ENCODE assay signal across 2 cellular contexts in the genomic region with DNA sequence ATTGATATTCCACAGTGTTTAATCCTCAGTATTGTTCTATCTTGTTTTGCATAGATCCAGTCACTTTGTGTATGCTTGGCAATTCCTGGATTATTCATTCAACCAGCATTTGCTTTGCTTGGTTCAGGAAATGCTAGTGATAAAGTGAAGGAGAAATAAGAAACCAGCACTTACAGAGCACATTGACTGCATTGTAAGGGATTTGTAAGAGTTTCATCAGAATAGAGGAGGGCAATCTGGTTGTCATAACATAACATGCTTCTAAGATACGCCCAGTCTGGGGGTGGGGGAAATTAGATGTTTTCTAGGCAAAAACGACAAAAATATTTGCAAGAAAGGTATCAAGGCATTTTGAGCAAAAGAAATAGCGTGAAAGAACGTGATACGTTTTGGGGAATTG.
TF ChIP-seq lines count a peak whose summit lies in the region.

No MANE protein-coding gene starts in this region.

TF ChIP-seq in GM23338, 12 proteins besides CTCF, POLR2A, EP300 and RAD21 (continues in another document):
- TF ChIP-seq POLR2AphosphoS5 (IDR thresholded peaks at IDR 0.05; ENCODE audit: low read depth) (no peak), NANOG (IDR thresholded peaks at IDR 0.05; ENCODE audit: borderline replicate concordance) (no peak), CREB1 (CRISPR knock-in tag; IDR thresholded peaks at IDR 0.05; ENCODE audit: low read depth) (no peak), ZNF331 (CRISPR knock-in tag; IDR thresholded peaks at IDR 0.05; ENCODE audit: low read depth) (no peak), EZH2 (IDR thresholded peaks at IDR 0.05; ENCODE audit: low read depth, unreplicated experiment) (no peak), ZNF462 (CRISPR knock-in tag; IDR thresholded peaks at IDR 0.05) (no peak), JUNB (IDR thresholded peaks at IDR 0.05; ENCODE audit: unreplicated experiment) (no peak), EZH2phosphoT487 (IDR thresholded peaks at IDR 0.05; ENCODE audit: unreplicated experiment) (no peak)
- TF ChIP-seq, protein P1, sequence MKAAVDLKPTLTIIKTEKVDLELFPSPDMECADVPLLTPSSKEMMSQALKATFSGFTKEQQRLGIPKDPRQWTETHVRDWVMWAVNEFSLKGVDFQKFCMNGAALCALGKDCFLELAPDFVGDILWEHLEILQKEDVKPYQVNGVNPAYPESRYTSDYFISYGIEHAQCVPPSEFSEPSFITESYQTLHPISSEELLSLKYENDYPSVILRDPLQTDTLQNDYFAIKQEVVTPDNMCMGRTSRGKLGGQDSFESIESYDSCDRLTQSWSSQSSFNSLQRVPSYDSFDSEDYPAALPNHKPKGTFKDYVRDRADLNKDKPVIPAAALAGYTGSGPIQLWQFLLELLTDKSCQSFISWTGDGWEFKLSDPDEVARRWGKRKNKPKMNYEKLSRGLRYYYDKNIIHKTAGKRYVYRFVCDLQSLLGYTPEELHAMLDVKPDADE (IDR thresholded peaks at IDR 0.05), result no peak
- TF ChIP-seq, protein P2, sequence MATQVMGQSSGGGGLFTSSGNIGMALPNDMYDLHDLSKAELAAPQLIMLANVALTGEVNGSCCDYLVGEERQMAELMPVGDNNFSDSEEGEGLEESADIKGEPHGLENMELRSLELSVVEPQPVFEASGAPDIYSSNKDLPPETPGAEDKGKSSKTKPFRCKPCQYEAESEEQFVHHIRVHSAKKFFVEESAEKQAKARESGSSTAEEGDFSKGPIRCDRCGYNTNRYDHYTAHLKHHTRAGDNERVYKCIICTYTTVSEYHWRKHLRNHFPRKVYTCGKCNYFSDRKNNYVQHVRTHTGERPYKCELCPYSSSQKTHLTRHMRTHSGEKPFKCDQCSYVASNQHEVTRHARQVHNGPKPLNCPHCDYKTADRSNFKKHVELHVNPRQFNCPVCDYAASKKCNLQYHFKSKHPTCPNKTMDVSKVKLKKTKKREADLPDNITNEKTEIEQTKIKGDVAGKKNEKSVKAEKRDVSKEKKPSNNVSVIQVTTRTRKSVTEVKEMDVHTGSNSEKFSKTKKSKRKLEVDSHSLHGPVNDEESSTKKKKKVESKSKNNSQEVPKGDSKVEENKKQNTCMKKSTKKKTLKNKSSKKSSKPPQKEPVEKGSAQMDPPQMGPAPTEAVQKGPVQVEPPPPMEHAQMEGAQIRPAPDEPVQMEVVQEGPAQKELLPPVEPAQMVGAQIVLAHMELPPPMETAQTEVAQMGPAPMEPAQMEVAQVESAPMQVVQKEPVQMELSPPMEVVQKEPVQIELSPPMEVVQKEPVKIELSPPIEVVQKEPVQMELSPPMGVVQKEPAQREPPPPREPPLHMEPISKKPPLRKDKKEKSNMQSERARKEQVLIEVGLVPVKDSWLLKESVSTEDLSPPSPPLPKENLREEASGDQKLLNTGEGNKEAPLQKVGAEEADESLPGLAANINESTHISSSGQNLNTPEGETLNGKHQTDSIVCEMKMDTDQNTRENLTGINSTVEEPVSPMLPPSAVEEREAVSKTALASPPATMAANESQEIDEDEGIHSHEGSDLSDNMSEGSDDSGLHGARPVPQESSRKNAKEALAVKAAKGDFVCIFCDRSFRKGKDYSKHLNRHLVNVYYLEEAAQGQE (IDR thresholded peaks at IDR 0.05; ENCODE audit: unreplicated experiment), result no peak

TF ChIP-seq in GM12878, 131 proteins besides CTCF, POLR2A, EP300 and RAD21:
- TF ChIP-seq TBL1XR1 (IDR thresholded peaks at IDR 0.05; ENCODE audit: low read depth, low read length), result no peak
- no peak for TF ChIP-seq HSF1 (IDR thresholded peaks at IDR 0.05; ENCODE audit: low read depth, low read length)
- no peak for TF ChIP-seq SRF (IDR thresholded peaks at IDR 0.05; ENCODE audit: low read depth in 2 of 2, low read length in 2 of 2)
- no peak for TF ChIP-seq IKZF2 (IDR thresholded peaks at IDR 0.05)
- TF ChIP-seq CHD1 (IDR thresholded peaks at IDR 0.05; ENCODE audit: low read depth, low read length), result no peak
- no peak for TF ChIP-seq SIN3A (IDR thresholded peaks at IDR 0.05; ENCODE audit: low read depth, low read length)
- TF ChIP-seq E2F4 (IDR thresholded peaks at IDR 0.05; ENCODE audit: low read depth, low read length), result no peak
TF ChIP-seq in GM12878: peak in this region for 0.
